Comparison of ENCODE assay signal across 16 cellular contexts in the genomic region with DNA sequence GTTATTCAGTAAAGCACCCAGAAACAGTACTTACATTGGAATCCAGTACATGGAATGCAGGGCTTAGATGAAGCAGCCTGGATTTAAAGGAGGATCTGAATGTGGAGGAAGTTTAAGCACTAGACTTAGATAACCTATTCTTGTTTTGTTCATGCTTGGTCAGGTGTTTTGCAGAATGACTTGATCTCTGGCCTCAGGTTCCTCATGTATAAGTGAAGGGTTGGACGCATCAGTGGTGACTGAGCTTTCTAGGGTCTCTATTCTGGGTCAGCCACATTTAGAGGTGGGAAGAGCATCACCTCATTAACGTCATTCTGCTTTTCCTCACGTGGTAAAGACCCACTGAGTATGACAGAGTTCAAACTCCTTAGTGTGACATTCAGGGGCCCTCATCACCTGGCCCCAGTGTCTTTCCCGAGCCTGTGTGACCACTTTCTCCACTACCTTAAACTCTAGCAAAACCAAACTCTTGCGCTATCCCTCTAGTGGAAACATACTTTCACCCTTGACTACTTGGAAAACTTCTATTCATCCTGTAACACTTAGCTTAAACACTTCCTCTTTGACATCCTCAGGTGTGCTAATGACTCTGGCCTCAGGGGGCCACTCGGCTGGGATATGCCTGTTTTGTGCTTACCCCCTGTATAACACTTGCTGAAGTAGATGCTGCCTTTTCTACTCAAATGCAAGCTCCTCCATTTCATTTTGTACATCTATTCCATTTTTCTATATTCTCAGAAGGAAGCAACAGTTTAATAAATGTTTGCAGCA. TPM values are rescaled to one million over a fixed set of nuclear protein-coding genes. Genes with fewer than 3 reads are reported as not detected.
DNase-seq lines count a peak whose midpoint lies in the region; ATAC-seq and TF ChIP-seq lines count a peak whose summit lies in the region.
"Had no signal": no experiment of that assay in that cellular context is flagged by ENCODE, and none has a peak within 500 bp of the region (broad histone marks: within the 10 kb centered on the region; RNA-seq: fewer than 3 reads in every experiment).

No MANE protein-coding gene starts in this region.

- H3K4me2 ChIP-seq in Karpas-422 (ENCODE audit: low read depth, low read length, poor library complexity, severe bottlenecking), result no peak overlapping the region

- peaks cover under 1% of the 10 kb centered on the region; the same call in 1 of the 2 replicates for H3K4me1 ChIP-seq in Karpas-422 (ENCODE audit: low read length)
- H3K4me1 ChIP-seq in tibial artery, result peaks cover 0 to 13% (median 8%) of the 10 kb centered on the region in 4 donors
- no peaks in the 10 kb centered on the region for H3K4me1 ChIP-seq in CD8-positive, alpha-beta T cell (ENCODE audit: insufficient read depth, low read length)

- H3K9me3 ChIP-seq in Karpas-422 (ENCODE audit: low read length) (no peaks in the 10 kb centered on the region), tibial artery (no peaks in the 10 kb centered on the region)
- no peaks in the 10 kb centered on the region for H3K9me3 ChIP-seq in CD8-positive, alpha-beta T cell (ENCODE audit: low read length)

- H3K4me3 ChIP-seq in Karpas-422 (ENCODE audit: low read length) (no peak overlapping the region), tibial artery (no peak overlapping the region)
- no peak overlapping the region for H3K4me3 ChIP-seq in CD8-positive, alpha-beta T cell (ENCODE audit: low read depth, low read length)

- intact Hi-C loops in tibial artery (cut with DNase I; ENCODE audit: low total_unique reads), result no loop called here
- intact Hi-C loops in CD8-positive, alpha-beta T cell (cut with DNase I, micrococcal nuclease), result no loop called here

- no peaks in the 10 kb centered on the region for H3K9me2 ChIP-seq in Karpas-422 (replicated peaks; ENCODE audit: insufficient read depth, low read length)

- H2AFZ ChIP-seq in Karpas-422 (ENCODE audit: low read length), result no peak overlapping the region

- H3K9me3 Mint-ChIP-seq in HFFc6 (peaks cover 11% of the 10 kb centered on the region), mesothelial cell of epicardium (peaks cover 10% of the 10 kb centered on the region)
- H3K9me3 Mint-ChIP-seq in CD8-positive, alpha-beta T cell, result peaks cover 7% of the 10 kb centered on the region

- H3K36me3 ChIP-seq in Karpas-422 (ENCODE audit: insufficient read depth, low read length) (no peaks in the 10 kb centered on the region), tibial artery (no peaks in the 10 kb centered on the region)
- H3K36me3 ChIP-seq in CD8-positive, alpha-beta T cell (ENCODE audit: insufficient read depth, low read length), result no peaks in the 10 kb centered on the region

- H3K9ac ChIP-seq in Karpas-422 (ENCODE audit: low read length), result no peak overlapping the region

- TF ChIP-seq CTCF in HFFc6 (IDR thresholded peaks at IDR 0.05), result no peak
- TF ChIP-seq CTCF in mesothelial cell of epicardium (IDR thresholded peaks at IDR 0.05; ENCODE audit: unreplicated experiment), result no peak
- TF ChIP-seq CTCF in tibial artery (IDR thresholded peaks at IDR 0.05), result no peak
- TF ChIP-seq CTCF in CD8-positive, alpha-beta T cell (IDR thresholded peaks at IDR 0.05), result no peak

- H3K79me2 ChIP-seq in Karpas-422 (ENCODE audit: low read length), result no peaks in the 10 kb centered on the region

- peaks cover 6% of the 10 kb centered on the region; the same call in 1 of the 2 replicates for H3K4me1 Mint-ChIP-seq in HFFc6 (ENCODE audit: low read depth)
- H3K4me1 Mint-ChIP-seq in mesothelial cell of epicardium, result peaks cover 5% of the 10 kb centered on the region
- no peaks in the 10 kb centered on the region for H3K4me1 Mint-ChIP-seq in CD8-positive, alpha-beta T cell (ENCODE audit: low read depth)

- H3K27ac Mint-ChIP-seq in HFFc6 (no peak overlapping the region), mesothelial cell of epicardium (no peak overlapping the region)
- no peak overlapping the region for H3K27ac Mint-ChIP-seq in CD8-positive, alpha-beta T cell
- H3K27ac Mint-ChIP-seq: CD4-positive, CD25-positive, alpha-beta regulatory T cell had no signal

- ATAC-seq in GM18511 (IDR thresholded peaks at IDR 0.05; ENCODE audit: unreplicated experiment), result peak; percentile 36
- ATAC-seq in CD8-positive, alpha-beta T cell, result no peak
- ATAC-seq: esophagus mucosa had no signal

- no peaks in the 10 kb centered on the region for H4K20me1 ChIP-seq in Karpas-422 (ENCODE audit: insufficient read depth, low read depth, low read length)

- H3K27me3 Mint-ChIP-seq in HFFc6 (ENCODE audit: insufficient read depth), result peaks cover 6% of the 10 kb centered on the region
- peaks cover 55% of the 10 kb centered on the region for H3K27me3 Mint-ChIP-seq in mesothelial cell of epicardium (ENCODE audit: low read depth)
- H3K27me3 Mint-ChIP-seq in CD8-positive, alpha-beta T cell (ENCODE audit: low read depth), result peaks cover 28% of the 10 kb centered on the region

- H3K4me3 Mint-ChIP-seq in HFFc6 (peak overlapping the region; percentile 65; the same call in 1 of the 2 replicates), mesothelial cell of epicardium (peak overlapping the region; percentile 57)
- H3K4me3 Mint-ChIP-seq in CD8-positive, alpha-beta T cell, result no peak overlapping the region

- POLR2A ChIA-PET in CD8-positive, alpha-beta T cell (lab: Charles Lee), result no interaction called here

- DNase-seq in HFFc6, result no peak
- DNase-seq in Karpas-422, result peak; percentile 48
- DNase-seq in mesothelial cell of epicardium (ENCODE audit: low spot score in 2 of 2, unreplicated experiment in 2 of 2), result no peak
- DNase-seq in tibial artery, result no peak
- DNase-seq in CD8-positive, alpha-beta T cell, result no peak
- DNase-seq in NCI-H82 (lab: John Stamatoyannopoulos, UW), result no peak
- no peak for DNase-seq in stimulated activated CD4-positive, alpha-beta T cell treated with anti-CD3 and anti-CD28 coated beads, Interleukin-4, amount 100 ng/mL, for 4 hours
- DNase-seq: activated T-cell treated with anti-CD3 and anti-CD28 coated beads, Interleukin-2, amount 50 U/mL, for 48 hours; stimulated activated CD4-positive, alpha-beta T cell treated with anti-CD3 and anti-CD28 coated beads, Interleukin-12 subunit alpha, Interleukin-12 subunit beta, amount 100 ng/mL, for 4 hours; stimulated activated CD8-positive, alpha-beta memory T cell treated with anti-CD3 and anti-CD28 coated beads, Interleukin-4, amount 100 ng/mL, for 48 hours had no signal

- H3K27me3 ChIP-seq in Karpas-422 (ENCODE audit: low read length) (no peaks in the 10 kb centered on the region), tibial artery (no peaks in the 10 kb centered on the region)
- no peaks in the 10 kb centered on the region for H3K27me3 ChIP-seq in CD8-positive, alpha-beta T cell (ENCODE audit: insufficient read depth, low read length)

- H3K27ac ChIP-seq in Karpas-422 (ENCODE audit: low read length), result no peak overlapping the region
- H3K27ac ChIP-seq in tibial artery, result no peak overlapping the region
- no peak overlapping the region for H3K27ac ChIP-seq in CD8-positive, alpha-beta T cell (ENCODE audit: low read depth, low read length)

- CTCF ChIA-PET in CD8-positive, alpha-beta T cell (lab: Charles Lee), result interaction anchor here (1.0 to 1.3 kb wide), 2 partner anchors 15 to 16 kb away, joined by 4 to 9 read pairs; no protein-coding TSS in a partner anchor

- H3K36me3 Mint-ChIP-seq in HFFc6 (ENCODE audit: low read depth), result peaks cover 6% of the 10 kb centered on the region; the same call in 1 of the 2 replicates
- H3K36me3 Mint-ChIP-seq in mesothelial cell of epicardium, result no peaks in the 10 kb centered on the region
- no peaks in the 10 kb centered on the region for H3K36me3 Mint-ChIP-seq in CD8-positive, alpha-beta T cell
- H3K36me3 Mint-ChIP-seq: CD4-positive, CD25-positive, alpha-beta regulatory T cell had no signal

RNA-seq across cellular contexts. Expression of a gene that starts 0.9 kb away (rescaled TPM):
- total RNA-seq in HFFc6 (2021; fragmentation: NEBNext Ultra II Directional; extraction: Animal tissue kit (Norgen Biotek cat#: 25700)), result not detected
- total RNA-seq in Karpas-422 (2014; rRNA removed; shearing (Covaris generic); ENCODE audit: low replicate concordance), result 0.04 TPM in 1 of 2 replicates, not detected in the other
- not detected in 3 replicates for total RNA-seq in mesothelial cell of epicardium
- total RNA-seq in CD8-positive, alpha-beta T cell, result not detected
- total RNA-seq: bronchial epithelial cell; CD4-positive, CD25-positive, alpha-beta regulatory T cell; esophagus mucosa; MCF 10A; NCI-H460 had no signal

RNA-seq across cellular contexts. Expression of a gene that starts 58.4 kb away (rescaled TPM):
- 10 to 100 TPM; 42.9 to 53.3 (median 46.4) TPM for total RNA-seq in HFFc6 (2021; fragmentation: NEBNext Ultra II Directional; extraction: Animal tissue kit (Norgen Biotek cat#: 25700))
- total RNA-seq in Karpas-422 (2014; rRNA removed; shearing (Covaris generic); ENCODE audit: low replicate concordance), result 40.0 and 63.4 TPM in 2 replicates
- 21.3 to 21.7 TPM (median 21.5 TPM) in 3 replicates for total RNA-seq in mesothelial cell of epicardium
- 1 to 10 TPM in 1 of 2 experiments, under 1 TPM in 1; 0.90 to 1.4 TPM for total RNA-seq in CD8-positive, alpha-beta T cell

RNA-seq across cellular contexts. Expression of a gene that starts 58.5 kb away (rescaled TPM):
- total RNA-seq in HFFc6 (2021; fragmentation: NEBNext Ultra II Directional; extraction: Animal tissue kit (Norgen Biotek cat#: 25700)), result 10 to 100 TPM; 20.7 to 27.6 (median 24.9) TPM
- total RNA-seq in Karpas-422 (2014; rRNA removed; shearing (Covaris generic); ENCODE audit: low replicate concordance), result 15.9 and 33.0 TPM in 2 replicates
- 12.6 to 13.3 TPM (median 12.9 TPM) in 3 replicates for total RNA-seq in mesothelial cell of epicardium
- total RNA-seq in CD8-positive, alpha-beta T cell, result 10 to 100 TPM; 10.9 to 12.3 TPM
